Comparison of ENCODE assay signal across 2 cellular contexts in the genomic region with DNA sequence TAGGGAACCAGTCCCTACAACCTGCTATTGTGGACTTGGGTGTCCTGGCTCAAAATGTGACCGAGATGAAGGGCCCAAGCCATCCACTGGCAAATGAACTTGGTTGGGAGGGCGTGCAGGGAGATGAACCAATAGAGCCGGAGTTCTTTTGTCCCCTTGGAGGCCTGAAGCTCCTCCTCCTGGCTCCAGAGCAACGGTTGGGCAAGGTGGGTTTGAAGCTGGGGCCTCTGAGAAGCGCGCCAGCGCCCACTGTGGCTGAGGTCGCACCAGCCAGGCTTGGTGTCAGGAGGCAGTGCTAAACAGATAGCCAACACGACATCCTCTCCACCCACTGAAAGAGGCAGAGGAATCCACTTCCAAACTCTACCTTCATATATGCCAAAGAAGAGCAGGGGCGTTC.
A peak's percentile ranks its signal among the peaks of the same experiment; 100 is the strongest.
TF ChIP-seq lines count a peak whose summit lies in the region.

No MANE protein-coding gene starts in this region.

TF ChIP-seq in Ishikawa, 13 proteins besides CTCF, POLR2A, EP300 and RAD21:
- TF ChIP-seq TAF1 (IDR thresholded peaks at IDR 0.05; ENCODE audit: low read depth) (no peak), TEAD4 (IDR thresholded peaks at IDR 0.05) (no peak), CEBPB (IDR thresholded peaks at IDR 0.05) (no peak), EGR1 (IDR thresholded peaks at IDR 0.05) (no peak), TCF12 (IDR thresholded peaks at IDR 0.05; ENCODE audit: low read depth) (no peak), CREB1 (IDR thresholded peaks at IDR 0.05; ENCODE audit: low read depth) (no peak), YY1 (IDR thresholded peaks at IDR 0.05; ENCODE audit: low read depth) (no peak), FOXM1 (IDR thresholded peaks at IDR 0.05; ENCODE audit: borderline replicate concordance, low read depth) (no peak), ZBTB7A (IDR thresholded peaks at IDR 0.05; ENCODE audit: low read depth) (no peak), NFIC (IDR thresholded peaks at IDR 0.05) (no peak)
- TF ChIP-seq, protein P1, sequence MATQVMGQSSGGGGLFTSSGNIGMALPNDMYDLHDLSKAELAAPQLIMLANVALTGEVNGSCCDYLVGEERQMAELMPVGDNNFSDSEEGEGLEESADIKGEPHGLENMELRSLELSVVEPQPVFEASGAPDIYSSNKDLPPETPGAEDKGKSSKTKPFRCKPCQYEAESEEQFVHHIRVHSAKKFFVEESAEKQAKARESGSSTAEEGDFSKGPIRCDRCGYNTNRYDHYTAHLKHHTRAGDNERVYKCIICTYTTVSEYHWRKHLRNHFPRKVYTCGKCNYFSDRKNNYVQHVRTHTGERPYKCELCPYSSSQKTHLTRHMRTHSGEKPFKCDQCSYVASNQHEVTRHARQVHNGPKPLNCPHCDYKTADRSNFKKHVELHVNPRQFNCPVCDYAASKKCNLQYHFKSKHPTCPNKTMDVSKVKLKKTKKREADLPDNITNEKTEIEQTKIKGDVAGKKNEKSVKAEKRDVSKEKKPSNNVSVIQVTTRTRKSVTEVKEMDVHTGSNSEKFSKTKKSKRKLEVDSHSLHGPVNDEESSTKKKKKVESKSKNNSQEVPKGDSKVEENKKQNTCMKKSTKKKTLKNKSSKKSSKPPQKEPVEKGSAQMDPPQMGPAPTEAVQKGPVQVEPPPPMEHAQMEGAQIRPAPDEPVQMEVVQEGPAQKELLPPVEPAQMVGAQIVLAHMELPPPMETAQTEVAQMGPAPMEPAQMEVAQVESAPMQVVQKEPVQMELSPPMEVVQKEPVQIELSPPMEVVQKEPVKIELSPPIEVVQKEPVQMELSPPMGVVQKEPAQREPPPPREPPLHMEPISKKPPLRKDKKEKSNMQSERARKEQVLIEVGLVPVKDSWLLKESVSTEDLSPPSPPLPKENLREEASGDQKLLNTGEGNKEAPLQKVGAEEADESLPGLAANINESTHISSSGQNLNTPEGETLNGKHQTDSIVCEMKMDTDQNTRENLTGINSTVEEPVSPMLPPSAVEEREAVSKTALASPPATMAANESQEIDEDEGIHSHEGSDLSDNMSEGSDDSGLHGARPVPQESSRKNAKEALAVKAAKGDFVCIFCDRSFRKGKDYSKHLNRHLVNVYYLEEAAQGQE (IDR thresholded peaks at IDR 0.05; ENCODE audit: low read depth) = no peak
- TF ChIP-seq, protein P2, sequence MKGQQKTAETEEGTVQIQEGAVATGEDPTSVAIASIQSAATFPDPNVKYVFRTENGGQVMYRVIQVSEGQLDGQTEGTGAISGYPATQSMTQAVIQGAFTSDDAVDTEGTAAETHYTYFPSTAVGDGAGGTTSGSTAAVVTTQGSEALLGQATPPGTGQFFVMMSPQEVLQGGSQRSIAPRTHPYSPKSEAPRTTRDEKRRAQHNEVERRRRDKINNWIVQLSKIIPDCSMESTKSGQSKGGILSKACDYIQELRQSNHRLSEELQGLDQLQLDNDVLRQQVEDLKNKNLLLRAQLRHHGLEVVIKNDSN (IDR thresholded peaks at IDR 0.05) = no peak
- TF ChIP-seq, protein P3, sequence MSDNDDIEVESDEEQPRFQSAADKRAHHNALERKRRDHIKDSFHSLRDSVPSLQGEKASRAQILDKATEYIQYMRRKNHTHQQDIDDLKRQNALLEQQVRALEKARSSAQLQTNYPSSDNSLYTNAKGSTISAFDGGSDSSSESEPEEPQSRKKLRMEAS (IDR thresholded peaks at IDR 0.05) = no peak

TF ChIP-seq in H1, 55 proteins besides CTCF, POLR2A, EP300 and RAD21:
- TF ChIP-seq RNF2 (IDR thresholded peaks at IDR 0.05; ENCODE audit: borderline replicate concordance, low read depth, low read length, missing control alignments, poor library complexity, severe bottlenecking) (no peak), CEBPB (IDR thresholded peaks at IDR 0.05; ENCODE audit: low read depth, low read length) (peak; percentile 49; the same call in 1 of the 2 replicates), ASH2L (IDR thresholded peaks at IDR 0.05; ENCODE audit: low read length) (no peak), CREB1 (IDR thresholded peaks at IDR 0.05) (no peak), EZH2 (IDR thresholded peaks at IDR 0.05; ENCODE audit: low read depth, low read length, severe bottlenecking) (no peak), SIX5 (IDR thresholded peaks at IDR 0.05; ENCODE audit: low read depth, low read length) (no peak)
- TF ChIP-seq, protein P3 (IDR thresholded peaks at IDR 0.05) = peak; percentile 15; the same call in 1 of the 2 replicates
TF ChIP-seq in H1: peak in this region for 2.
